In the genomic region with DNA sequence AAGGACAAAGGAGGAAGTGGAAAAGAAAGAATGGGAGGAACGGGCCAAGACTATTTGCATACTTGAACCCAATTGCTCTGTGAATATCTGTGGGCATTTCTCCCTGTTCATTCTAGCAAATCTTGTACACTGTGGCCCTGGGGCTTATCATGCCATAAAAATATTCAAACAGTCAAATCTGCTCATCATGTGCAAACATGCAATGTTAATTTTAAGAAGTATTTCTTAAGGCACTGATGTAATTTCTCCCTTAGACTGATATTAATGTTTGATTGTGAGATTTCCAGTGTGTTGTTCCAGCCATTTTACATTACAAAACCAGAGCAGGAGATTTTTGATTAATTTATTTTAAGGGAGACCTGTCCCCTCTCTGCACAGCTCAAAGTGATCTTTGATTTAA, we compare ENCODE assay signal across 1 cellular context.
TF ChIP-seq lines count a peak whose summit lies in the region.

No MANE protein-coding gene starts in this region.

TF ChIP-seq in SK-N-SH treated with all-trans-retinoic acid at 6 μM for 48 hours, 23 proteins besides CTCF, POLR2A, EP300 and RAD21:
- TF ChIP-seq BACH2 (CRISPR knock-in tag; IDR thresholded peaks at IDR 0.05; ENCODE audit: borderline replicate concordance): no peak
- TF ChIP-seq ISL1 (CRISPR knock-in tag; IDR thresholded peaks at IDR 0.05): no peak
- TF ChIP-seq ZNF70 (CRISPR knock-in tag; IDR thresholded peaks at IDR 0.05): no peak
- TF ChIP-seq, protein P1, sequence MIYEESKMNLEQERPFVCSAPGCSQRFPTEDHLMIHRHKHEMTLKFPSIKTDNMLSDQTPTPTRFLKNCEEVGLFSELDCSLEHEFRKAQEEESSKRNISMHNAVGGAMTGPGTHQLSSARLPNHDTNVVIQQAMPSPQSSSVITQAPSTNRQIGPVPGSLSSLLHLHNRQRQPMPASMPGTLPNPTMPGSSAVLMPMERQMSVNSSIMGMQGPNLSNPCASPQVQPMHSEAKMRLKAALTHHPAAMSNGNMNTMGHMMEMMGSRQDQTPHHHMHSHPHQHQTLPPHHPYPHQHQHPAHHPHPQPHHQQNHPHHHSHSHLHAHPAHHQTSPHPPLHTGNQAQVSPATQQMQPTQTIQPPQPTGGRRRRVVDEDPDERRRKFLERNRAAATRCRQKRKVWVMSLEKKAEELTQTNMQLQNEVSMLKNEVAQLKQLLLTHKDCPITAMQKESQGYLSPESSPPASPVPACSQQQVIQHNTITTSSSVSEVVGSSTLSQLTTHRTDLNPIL (CRISPR knock-in tag; IDR thresholded peaks at IDR 0.05; ENCODE audit: low read depth): no peak
- no peak for TF ChIP-seq TOX (CRISPR knock-in tag; IDR thresholded peaks at IDR 0.05; ENCODE audit: borderline replicate concordance)
- no peak for TF ChIP-seq TCF4 (CRISPR knock-in tag; IDR thresholded peaks at IDR 0.05; ENCODE audit: borderline replicate concordance)
- no peak for TF ChIP-seq ESRRG (CRISPR knock-in tag; IDR thresholded peaks at IDR 0.05)
- no peak for TF ChIP-seq OSR1 (CRISPR knock-in tag; IDR thresholded peaks at IDR 0.05)
